33 cellular contexts compared by ENCODE assay signal in genomic region chr6:18550119-18550518, GRCh38.
"Had no signal": no experiment of that assay in that cellular context is flagged by ENCODE, and none has a peak within 500 bp of the region (broad histone marks: within the 10 kb centered on the region; RNA-seq: fewer than 3 reads in every experiment).

No MANE protein-coding gene starts in this region.

- H3K4me3 ChIP-seq: adrenal gland, cardiac muscle cell, colonic mucosa had no signal

- H3K4me1 ChIP-seq: adrenal gland, colonic mucosa had no signal

- ATAC-seq: activated CD4-positive, alpha-beta T cell treated with anti-CD3 and anti-CD28 coated beads for 36 hours; activated CD4-positive, CD25-positive, alpha-beta regulatory T cell treated with anti-CD3 and anti-CD28 coated beads, Interleukin-2, amount 50 U/mL, for 24 hours; activated CD8-positive, alpha-beta memory T cell treated with anti-CD3 and anti-CD28 coated beads, Interleukin-2, amount 10 ng/mL, durations not matched to agents 7 days and 5 days; activated CD8-positive, alpha-beta T cell treated with anti-CD3 and anti-CD28 coated beads, Interleukin-2, amount 10 ng/mL, durations not matched to agents 7 days and 5 days; activated naive CD4-positive, alpha-beta T cell treated with anti-CD3 and anti-CD28 coated beads, Interleukin-2, amount 50 U/mL, for 72 hours; WTC11 had no signal

- H3K9me3 ChIP-seq: adrenal gland, colonic mucosa had no signal

- FAIRE-seq: bronchial epithelial cell, TTC549 had no signal

- H3K27me3 ChIP-seq: adrenal gland, cardiac muscle cell, colonic mucosa had no signal

- H3K27ac ChIP-seq: adrenal gland, cardiac muscle cell, colonic mucosa, WERI-Rb-1 had no signal

- H3K36me3 ChIP-seq: adrenal gland, cardiac muscle cell, colonic mucosa, WERI-Rb-1 had no signal

- DNase-seq: activated CD4-positive, alpha-beta memory T cell treated with anti-CD3 and anti-CD28 coated beads, Interleukin-2, amount 10 ng/mL, durations not matched to agents 7 days and 5 days; activated CD4-positive, alpha-beta T cell treated with anti-CD3 and anti-CD28 coated beads for 1 hour; activated CD4-positive, alpha-beta T cell treated with anti-CD3 and anti-CD28 coated beads for 36 hours; activated CD4-positive, alpha-beta T cell treated with anti-CD3 and anti-CD28 coated beads for 48 hours; activated CD4-positive, alpha-beta T cell treated with anti-CD3 and anti-CD28 coated beads, Interleukin-2, amount 10 ng/mL, durations not matched to agents 7 days and 5 days; activated CD4-positive, alpha-beta T cell treated with anti-CD3 and anti-CD28 coated beads, Interleukin-2, amount 50 U/mL, for 48 hours; activated CD4-positive, CD25-positive, alpha-beta regulatory T cell; activated CD8-positive, alpha-beta memory T cell treated with anti-CD3 and anti-CD28 coated beads for 24 hours; activated CD8-positive, alpha-beta memory T cell treated with anti-CD3 and anti-CD28 coated beads, Interleukin-2, amount 10 ng/mL, durations not matched to agents 7 days and 5 days; activated CD8-positive, alpha-beta memory T cell treated with anti-CD3 and anti-CD28 coated beads, Interleukin-2, amount 50 U/mL, for 48 hours; activated CD8-positive, alpha-beta T cell treated with anti-CD3 and anti-CD28 coated beads, Interleukin-2, amount 10 ng/mL, durations not matched to agents 7 days and 5 days; activated effector memory CD4-positive, alpha-beta T cell treated with Interleukin-2 at 50 U/mL for 16 hours; activated gamma-delta T cell treated with Interleukin-2 at 50 U/mL for 16 hours; activated naive CD4-positive, alpha-beta T cell; activated naive CD4-positive, alpha-beta T cell treated with anti-CD3 and anti-CD28 coated beads for 36 hours; activated naive CD4-positive, alpha-beta T cell treated with anti-CD3 and anti-CD28 coated beads, Interleukin-2, amount 50 U/mL, for 16 hours; activated naive CD8-positive, alpha-beta T cell treated with anti-CD3 and anti-CD28 coated beads for 36 hours; activated T-cell treated with anti-CD3 and anti-CD28 coated beads, Interleukin-2, amount 50 U/mL, for 24 hours; activated T-cell treated with anti-CD3 and anti-CD28 coated beads, Interleukin-2, amount 50 U/mL, for 48 hours; adrenal gland; amniotic stem cell; aorta; caudate nucleus; cerebellar nuclear complex; colonic mucosa; T-helper 9 cell; WERI-Rb-1 had no signal
